In genomic region chr3:175695251-175695650, GRCh38 we compare ENCODE assay signal across 21 cellular contexts.
DNase-seq lines count a peak whose midpoint lies in the region; ATAC-seq and TF ChIP-seq lines count a peak whose summit lies in the region.
"Had no signal": no experiment of that assay in that cellular context is flagged by ENCODE, and none has a peak within 500 bp of the region (broad histone marks: within the 10 kb centered on the region; RNA-seq: fewer than 3 reads in every experiment).

No MANE protein-coding gene starts in this region.

- H2BK120ac ChIP-seq in IMR-90 (ENCODE audit: low read depth, low read length), result no peak overlapping the region

- CTCF ChIA-PET in AG04449 (lab: Yijun Ruan, JAX), result no interaction called here
- CTCF ChIA-PET in IMR-90 (lab: Yijun Ruan, JAX), result no interaction called here

- no peak overlapping the region for H3K14ac ChIP-seq in IMR-90 (replicated peaks; ENCODE audit: low read depth, low read length)

- peak overlapping the region; percentile 83 for H2BK5ac ChIP-seq in IMR-90 (ENCODE audit: low read depth, low read length, poor library complexity, severe bottlenecking)

- TF ChIP-seq CTCF in AG04449 (IDR thresholded peaks at IDR 0.05; ENCODE audit: insufficient read depth, low read length, missing control alignments) (no peak), IMR-90 (conservative IDR thresholded peaks at IDR 0.05; ENCODE audit: low read depth, low read length) (no peak), astrocyte of the spinal cord (IDR thresholded peaks at IDR 0.05; ENCODE audit: low read depth, low read length) (no peak)

- H3K36me3 ChIP-seq in IMR-90 (ENCODE audit: control insufficient read depth, insufficient read depth, low read length), result no peaks in the 10 kb centered on the region
- H3K36me3 ChIP-seq: BE2C; BLaER1 treated with 17β-estradiol and CSF1 and Interleukin-3, amounts not matched to agents 10 nM and 100 nM; HAP-1 had no signal

- H3K4me2 ChIP-seq in IMR-90 (ENCODE audit: low read depth, low read length), result no peak overlapping the region
- H3K4me2 ChIP-seq: BLaER1 treated with 17β-estradiol and CSF1 and Interleukin-3, amounts not matched to agents 10 nM and 100 nM had no signal

- peak overlapping the region; percentile 71; the same call in 1 of the 2 replicates for H3K27ac ChIP-seq in IMR-90 (ENCODE audit: insufficient read depth, low read length)
- H3K27ac ChIP-seq: 22Rv1; BLaER1 treated with 17β-estradiol and CSF1 and Interleukin-3, amounts not matched to agents 10 nM and 100 nM had no signal

- H3K4ac ChIP-seq in IMR-90 (ENCODE audit: low read depth, low read length), result no peak overlapping the region

- no peak overlapping the region for H4K5ac ChIP-seq in IMR-90 (ENCODE audit: low read depth, low read length)

- H3K9me1 ChIP-seq in IMR-90 (ENCODE audit: insufficient read depth, low read length), result no peaks in the 10 kb centered on the region

- no peak overlapping the region for H4K8ac ChIP-seq in IMR-90 (ENCODE audit: low read depth in 2 of 2, low read length in 2 of 2)

- H2AK5ac ChIP-seq in IMR-90 (ENCODE audit: low read depth, low read length), result no peak overlapping the region

- H3K4me3 ChIP-seq in AG04449 (ENCODE audit: low read depth, low read length), result no peak overlapping the region
- H3K4me3 ChIP-seq in IMR-90 (ENCODE audit: insufficient read depth, low read depth, low read length), result no peak overlapping the region
- no peak overlapping the region for H3K4me3 ChIP-seq in astrocyte of the spinal cord (ENCODE audit: low read depth, low read length)
- H3K4me3 ChIP-seq: BLaER1 treated with 17β-estradiol and CSF1 and Interleukin-3, amounts not matched to agents 10 nM and 100 nM; GM12878; HAP-1 had no signal

- no peak overlapping the region for H3K18ac ChIP-seq in IMR-90 (ENCODE audit: low read depth, low read length)

- H4K91ac ChIP-seq in IMR-90 (ENCODE audit: insufficient read depth, low read depth, low read length), result no peak overlapping the region

- in situ Hi-C loops in IMR-90 (cut with MboI; ENCODE audit: low sequenced_read_pairs), result no loop called here
- in situ Hi-C loops in astrocyte of the spinal cord (cut with HindIII; ENCODE audit: low sequenced_read_pairs), result no loop called here

- dilution Hi-C loops in IMR-90 (cut with HindIII; ENCODE audit: low sequenced_read_pairs, unreplicated experiment), result no loop called here

- H2BK20ac ChIP-seq in IMR-90 (ENCODE audit: low read depth, low read length), result no peak overlapping the region

- no peak overlapping the region for H2AK9ac ChIP-seq in IMR-90 (replicated peaks; ENCODE audit: low read depth, low read length, poor library complexity)

- H3K4me1 ChIP-seq in IMR-90 (ENCODE audit: control insufficient read depth, insufficient read depth, low read length), result peaks cover 2% of the 10 kb centered on the region; the same call in 1 of the 2 replicates
- H3K4me1 ChIP-seq: BLaER1 treated with 17β-estradiol and CSF1 and Interleukin-3, amounts not matched to agents 10 nM and 100 nM; Caco-2; HAP-1 had no signal

- H3K79me1 ChIP-seq in IMR-90 (ENCODE audit: low read depth in 1 of 2, low read length in 2 of 2), result no peaks in the 10 kb centered on the region

- H3K23ac ChIP-seq in IMR-90 (ENCODE audit: low read depth, low read length), result no peak overlapping the region

- no peak for TF ChIP-seq RAD21 in IMR-90 (IDR thresholded peaks at IDR 0.05; ENCODE audit: low read length)

- H3K56ac ChIP-seq in IMR-90 (ENCODE audit: extremely low read depth, insufficient read depth, low read length), result no peak overlapping the region

- POLR2A ChIA-PET in AG04449 (lab: Yijun Ruan, JAX), result no interaction called here
- POLR2A ChIA-PET in IMR-90 (lab: Charles Lee; ENCODE audit: unreplicated experiment), result no interaction called here

- H3K9ac ChIP-seq in IMR-90 (ENCODE audit: low read depth, low read length), result no peak overlapping the region
- H3K9ac ChIP-seq: BLaER1 treated with 17β-estradiol and CSF1 and Interleukin-3, amounts not matched to agents 10 nM and 100 nM had no signal

- no peaks in the 10 kb centered on the region for H3K9me3 ChIP-seq in IMR-90 (ENCODE audit: control insufficient read depth, insufficient read depth, low read length)
- H3K9me3 ChIP-seq: BE2C; BLaER1 treated with 17β-estradiol and CSF1 and Interleukin-3, amounts not matched to agents 10 nM and 100 nM; Caco-2; HAP-1 had no signal

- H2AFZ ChIP-seq in IMR-90 (replicated peaks; ENCODE audit: low read length, poor library complexity), result no peak overlapping the region

- intact Hi-C loops in IMR-90 (cut with micrococcal nuclease), result no loop called here

- no TSS peak for BruUV-seq in IMR-90 (replicated peaks; lab: Mats Ljungman, UMichigan)

- peak; percentile 83 for ATAC-seq in IMR-90 (ENCODE audit: low read depth)
- ATAC-seq in HG02610 (IDR thresholded peaks at IDR 0.05; ENCODE audit: unreplicated experiment), result no peak
- ATAC-seq in GM21367 (IDR thresholded peaks at IDR 0.05; ENCODE audit: unreplicated experiment), result no peak
- ATAC-seq in GM19035 (IDR thresholded peaks at IDR 0.05; ENCODE audit: unreplicated experiment), result no peak
- ATAC-seq: GM12878 had no signal

- DNase-seq in AG04449 (ENCODE audit: low read depth, low spot score) (peak; percentile 54), IMR-90 (peak; percentile 62), astrocyte of the spinal cord (ENCODE audit: low read depth, low spot score) (peak; percentile 1), fibroblast of peridontal ligament (ENCODE audit: extremely low read depth) (peak; percentile 76)
- DNase-seq in activated CD4-positive, alpha-beta T cell treated with anti-CD3 and anti-CD28 coated beads, Interleukin-2, amount 50 U/mL, for 1 hour, result no peak
- DNase-seq: AML-193; BE2C; Caco-2; CD4-positive, alpha-beta memory T cell; DMS153; DND-41; EL; GDM1; GOT3 had no signal

- H4K20me1 ChIP-seq in IMR-90 (ENCODE audit: insufficient read depth, low read length), result no peaks in the 10 kb centered on the region
- H4K20me1 ChIP-seq: BLaER1 treated with 17β-estradiol and CSF1 and Interleukin-3, amounts not matched to agents 10 nM and 100 nM had no signal

- no peaks in the 10 kb centered on the region for H3K27me3 ChIP-seq in IMR-90 (ENCODE audit: control insufficient read depth, insufficient read depth, low read length)
- H3K27me3 ChIP-seq: BE2C; BLaER1 treated with 17β-estradiol and CSF1 and Interleukin-3, amounts not matched to agents 10 nM and 100 nM had no signal

- no CpG with 5 or more reads among the region's 1 CpG for WGBS in IMR-90 (ENCODE audit: extremely low coverage in 2 of 2, insufficient read length in 1 of 2), 2 experiments

- TF ChIP-seq POLR2A in IMR-90 (IDR thresholded peaks at IDR 0.05; ENCODE audit: low read depth, low read length), result no peak

- H2BK15ac ChIP-seq in IMR-90 (ENCODE audit: low read depth, low read length), result no peak overlapping the region

TF ChIP-seq in IMR-90, 13 proteins besides CTCF, POLR2A, EP300 and RAD21:
- TF ChIP-seq RCOR1 (IDR thresholded peaks at IDR 0.05; ENCODE audit: insufficient replicate concordance, low read length), result no peak
- no peak for TF ChIP-seq FOS (IDR thresholded peaks at IDR 0.05; ENCODE audit: low read depth, low read length)
- no peak for TF ChIP-seq USF2 (IDR thresholded peaks at IDR 0.05; ENCODE audit: low read depth, low read length)
- TF ChIP-seq ELK1 (IDR thresholded peaks at IDR 0.05; ENCODE audit: borderline replicate concordance, low read depth, low read length), result no peak
- TF ChIP-seq NFE2L2 (IDR thresholded peaks at IDR 0.05; ENCODE audit: low read depth, low read length), result no peak
- no peak for TF ChIP-seq MAFK (IDR thresholded peaks at IDR 0.05; ENCODE audit: low read depth, low read length)
- no peak for TF ChIP-seq RFX5 (IDR thresholded peaks at IDR 0.05; ENCODE audit: low read depth, low read length)
- TF ChIP-seq MXI1 (IDR thresholded peaks at IDR 0.05; ENCODE audit: borderline replicate concordance, low read depth, low read length), result no peak
- no peak for TF ChIP-seq CHD1 (IDR thresholded peaks at IDR 0.05; ENCODE audit: low read depth, low read length)
- no peak for TF ChIP-seq BHLHE40 (IDR thresholded peaks at IDR 0.05; ENCODE audit: low read depth, low read length)
- TF ChIP-seq SMC3 (IDR thresholded peaks at IDR 0.05; ENCODE audit: low read depth, low read length), result no peak
- no peak for TF ChIP-seq MAZ (IDR thresholded peaks at IDR 0.05; ENCODE audit: borderline replicate concordance, low read depth, low read length)
- TF ChIP-seq CEBPB (IDR thresholded peaks at IDR 0.05; ENCODE audit: low read depth, low read length), result no peak
